2 cellular contexts compared by ENCODE assay signal in the genomic region with DNA sequence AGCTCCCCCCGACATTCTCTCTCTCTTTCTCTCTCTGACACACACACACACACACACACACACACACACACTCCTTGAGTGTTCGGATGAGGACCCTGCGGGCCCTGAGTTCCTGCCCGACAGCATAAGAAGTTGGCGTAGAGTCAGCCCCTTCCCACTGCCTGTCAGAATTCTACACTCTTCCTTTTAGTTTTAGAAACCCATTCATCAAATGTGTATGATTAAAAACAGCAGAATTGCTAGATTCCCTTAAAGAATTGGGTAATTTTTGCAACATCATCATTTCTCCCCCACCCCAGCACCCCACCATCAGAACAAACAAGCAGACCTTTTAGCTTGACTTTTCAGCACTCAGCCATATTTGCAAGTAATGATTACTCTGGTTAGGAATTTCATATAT.
TF ChIP-seq lines count a peak whose summit lies in the region.

No MANE protein-coding gene starts in this region.

TF ChIP-seq in A549, 52 proteins besides CTCF, POLR2A, EP300 and RAD21 (continued from another document):
- TF ChIP-seq, protein P1, sequence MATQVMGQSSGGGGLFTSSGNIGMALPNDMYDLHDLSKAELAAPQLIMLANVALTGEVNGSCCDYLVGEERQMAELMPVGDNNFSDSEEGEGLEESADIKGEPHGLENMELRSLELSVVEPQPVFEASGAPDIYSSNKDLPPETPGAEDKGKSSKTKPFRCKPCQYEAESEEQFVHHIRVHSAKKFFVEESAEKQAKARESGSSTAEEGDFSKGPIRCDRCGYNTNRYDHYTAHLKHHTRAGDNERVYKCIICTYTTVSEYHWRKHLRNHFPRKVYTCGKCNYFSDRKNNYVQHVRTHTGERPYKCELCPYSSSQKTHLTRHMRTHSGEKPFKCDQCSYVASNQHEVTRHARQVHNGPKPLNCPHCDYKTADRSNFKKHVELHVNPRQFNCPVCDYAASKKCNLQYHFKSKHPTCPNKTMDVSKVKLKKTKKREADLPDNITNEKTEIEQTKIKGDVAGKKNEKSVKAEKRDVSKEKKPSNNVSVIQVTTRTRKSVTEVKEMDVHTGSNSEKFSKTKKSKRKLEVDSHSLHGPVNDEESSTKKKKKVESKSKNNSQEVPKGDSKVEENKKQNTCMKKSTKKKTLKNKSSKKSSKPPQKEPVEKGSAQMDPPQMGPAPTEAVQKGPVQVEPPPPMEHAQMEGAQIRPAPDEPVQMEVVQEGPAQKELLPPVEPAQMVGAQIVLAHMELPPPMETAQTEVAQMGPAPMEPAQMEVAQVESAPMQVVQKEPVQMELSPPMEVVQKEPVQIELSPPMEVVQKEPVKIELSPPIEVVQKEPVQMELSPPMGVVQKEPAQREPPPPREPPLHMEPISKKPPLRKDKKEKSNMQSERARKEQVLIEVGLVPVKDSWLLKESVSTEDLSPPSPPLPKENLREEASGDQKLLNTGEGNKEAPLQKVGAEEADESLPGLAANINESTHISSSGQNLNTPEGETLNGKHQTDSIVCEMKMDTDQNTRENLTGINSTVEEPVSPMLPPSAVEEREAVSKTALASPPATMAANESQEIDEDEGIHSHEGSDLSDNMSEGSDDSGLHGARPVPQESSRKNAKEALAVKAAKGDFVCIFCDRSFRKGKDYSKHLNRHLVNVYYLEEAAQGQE (IDR thresholded peaks at IDR 0.05) = no peak
- TF ChIP-seq, protein P2, sequence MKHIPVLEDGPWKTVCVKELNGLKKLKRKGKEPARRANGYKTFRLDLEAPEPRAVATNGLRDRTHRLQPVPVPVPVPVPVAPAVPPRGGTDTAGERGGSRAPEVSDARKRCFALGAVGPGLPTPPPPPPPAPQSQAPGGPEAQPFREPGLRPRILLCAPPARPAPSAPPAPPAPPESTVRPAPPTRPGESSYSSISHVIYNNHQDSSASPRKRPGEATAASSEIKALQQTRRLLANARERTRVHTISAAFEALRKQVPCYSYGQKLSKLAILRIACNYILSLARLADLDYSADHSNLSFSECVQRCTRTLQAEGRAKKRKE (CRISPR knock-in tag; IDR thresholded peaks at IDR 0.05; ENCODE audit: low read depth) = no peak
- TF ChIP-seq, protein P3, sequence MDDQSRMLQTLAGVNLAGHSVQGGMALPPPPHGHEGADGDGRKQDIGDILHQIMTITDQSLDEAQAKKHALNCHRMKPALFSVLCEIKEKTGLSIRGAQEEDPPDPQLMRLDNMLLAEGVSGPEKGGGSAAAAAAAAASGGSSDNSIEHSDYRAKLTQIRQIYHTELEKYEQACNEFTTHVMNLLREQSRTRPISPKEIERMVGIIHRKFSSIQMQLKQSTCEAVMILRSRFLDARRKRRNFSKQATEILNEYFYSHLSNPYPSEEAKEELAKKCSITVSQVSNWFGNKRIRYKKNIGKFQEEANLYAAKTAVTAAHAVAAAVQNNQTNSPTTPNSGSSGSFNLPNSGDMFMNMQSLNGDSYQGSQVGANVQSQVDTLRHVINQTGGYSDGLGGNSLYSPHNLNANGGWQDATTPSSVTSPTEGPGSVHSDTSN (IDR thresholded peaks at IDR 0.05) = no peak

TF ChIP-seq in K562, 482 proteins besides CTCF, POLR2A, EP300 and RAD21 (continued from another document):
- TF ChIP-seq, protein P4, sequence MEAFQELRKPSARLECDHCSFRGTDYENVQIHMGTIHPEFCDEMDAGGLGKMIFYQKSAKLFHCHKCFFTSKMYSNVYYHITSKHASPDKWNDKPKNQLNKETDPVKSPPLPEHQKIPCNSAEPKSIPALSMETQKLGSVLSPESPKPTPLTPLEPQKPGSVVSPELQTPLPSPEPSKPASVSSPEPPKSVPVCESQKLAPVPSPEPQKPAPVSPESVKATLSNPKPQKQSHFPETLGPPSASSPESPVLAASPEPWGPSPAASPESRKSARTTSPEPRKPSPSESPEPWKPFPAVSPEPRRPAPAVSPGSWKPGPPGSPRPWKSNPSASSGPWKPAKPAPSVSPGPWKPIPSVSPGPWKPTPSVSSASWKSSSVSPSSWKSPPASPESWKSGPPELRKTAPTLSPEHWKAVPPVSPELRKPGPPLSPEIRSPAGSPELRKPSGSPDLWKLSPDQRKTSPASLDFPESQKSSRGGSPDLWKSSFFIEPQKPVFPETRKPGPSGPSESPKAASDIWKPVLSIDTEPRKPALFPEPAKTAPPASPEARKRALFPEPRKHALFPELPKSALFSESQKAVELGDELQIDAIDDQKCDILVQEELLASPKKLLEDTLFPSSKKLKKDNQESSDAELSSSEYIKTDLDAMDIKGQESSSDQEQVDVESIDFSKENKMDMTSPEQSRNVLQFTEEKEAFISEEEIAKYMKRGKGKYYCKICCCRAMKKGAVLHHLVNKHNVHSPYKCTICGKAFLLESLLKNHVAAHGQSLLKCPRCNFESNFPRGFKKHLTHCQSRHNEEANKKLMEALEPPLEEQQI (IDR thresholded peaks at IDR 0.05) = no peak
- TF ChIP-seq MAFF (IDR thresholded peaks at IDR 0.05; ENCODE audit: low read length) (peak; percentile 81), MAFG (tag; conservative IDR thresholded peaks at IDR 0.05) (peak; percentile 84), NRF1 (conservative IDR thresholded peaks at IDR 0.05 in 1 of 2, IDR thresholded peaks at IDR 0.05 in 1 of 2) (no peak), RNF2 (IDR thresholded peaks at IDR 0.05) (no peak), TRIM28 (IDR thresholded peaks at IDR 0.05) (no peak), ZFPM2 (CRISPR knock-in tag; IDR thresholded peaks at IDR 0.05) (no peak), TAF9B (IDR thresholded peaks at IDR 0.05; ENCODE audit: partially characterized antibody) (no peak), ZNF316 (IDR thresholded peaks at IDR 0.05) (peak; percentile 92), SRSF3 (IDR thresholded peaks at IDR 0.05; ENCODE audit: insufficient read depth, low read length) (no peak), ZNF644 (tag; IDR thresholded peaks at IDR 0.05; ENCODE audit: low read depth) (no peak), TBL1XR1 (IDR thresholded peaks at IDR 0.05; ENCODE audit: low read length in 2 of 2) (no peak), NFIC (IDR thresholded peaks at IDR 0.05) (no peak), NR2C2 (CRISPR knock-in tag; IDR thresholded peaks at IDR 0.05) (no peak), NR2C2 (tag; IDR thresholded peaks at IDR 0.05) (no peak), KDM2B (CRISPR knock-in tag; IDR thresholded peaks at IDR 0.05) (no peak), TAF7 (tag; IDR thresholded peaks at IDR 0.05) (no peak), STAT5B (CRISPR knock-in tag; IDR thresholded peaks at IDR 0.05) (no peak), NEUROD1 (IDR thresholded peaks at IDR 0.05; ENCODE audit: borderline replicate concordance, low read depth, low read length, partially characterized antibody) (no peak)
- TF ChIP-seq, protein P5, sequence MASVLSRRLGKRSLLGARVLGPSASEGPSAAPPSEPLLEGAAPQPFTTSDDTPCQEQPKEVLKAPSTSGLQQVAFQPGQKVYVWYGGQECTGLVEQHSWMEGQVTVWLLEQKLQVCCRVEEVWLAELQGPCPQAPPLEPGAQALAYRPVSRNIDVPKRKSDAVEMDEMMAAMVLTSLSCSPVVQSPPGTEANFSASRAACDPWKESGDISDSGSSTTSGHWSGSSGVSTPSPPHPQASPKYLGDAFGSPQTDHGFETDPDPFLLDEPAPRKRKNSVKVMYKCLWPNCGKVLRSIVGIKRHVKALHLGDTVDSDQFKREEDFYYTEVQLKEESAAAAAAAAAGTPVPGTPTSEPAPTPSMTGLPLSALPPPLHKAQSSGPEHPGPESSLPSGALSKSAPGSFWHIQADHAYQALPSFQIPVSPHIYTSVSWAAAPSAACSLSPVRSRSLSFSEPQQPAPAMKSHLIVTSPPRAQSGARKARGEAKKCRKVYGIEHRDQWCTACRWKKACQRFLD (CRISPR knock-in tag; IDR thresholded peaks at IDR 0.05) = no peak
- TF ChIP-seq, protein P6, sequence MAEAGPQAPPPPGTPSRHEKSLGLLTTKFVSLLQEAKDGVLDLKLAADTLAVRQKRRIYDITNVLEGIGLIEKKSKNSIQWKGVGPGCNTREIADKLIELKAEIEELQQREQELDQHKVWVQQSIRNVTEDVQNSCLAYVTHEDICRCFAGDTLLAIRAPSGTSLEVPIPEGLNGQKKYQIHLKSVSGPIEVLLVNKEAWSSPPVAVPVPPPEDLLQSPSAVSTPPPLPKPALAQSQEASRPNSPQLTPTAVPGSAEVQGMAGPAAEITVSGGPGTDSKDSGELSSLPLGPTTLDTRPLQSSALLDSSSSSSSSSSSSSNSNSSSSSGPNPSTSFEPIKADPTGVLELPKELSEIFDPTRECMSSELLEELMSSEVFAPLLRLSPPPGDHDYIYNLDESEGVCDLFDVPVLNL (CRISPR knock-in tag; IDR thresholded peaks at IDR 0.05; ENCODE audit: low read depth) = no peak
- TF ChIP-seq, protein P7, sequence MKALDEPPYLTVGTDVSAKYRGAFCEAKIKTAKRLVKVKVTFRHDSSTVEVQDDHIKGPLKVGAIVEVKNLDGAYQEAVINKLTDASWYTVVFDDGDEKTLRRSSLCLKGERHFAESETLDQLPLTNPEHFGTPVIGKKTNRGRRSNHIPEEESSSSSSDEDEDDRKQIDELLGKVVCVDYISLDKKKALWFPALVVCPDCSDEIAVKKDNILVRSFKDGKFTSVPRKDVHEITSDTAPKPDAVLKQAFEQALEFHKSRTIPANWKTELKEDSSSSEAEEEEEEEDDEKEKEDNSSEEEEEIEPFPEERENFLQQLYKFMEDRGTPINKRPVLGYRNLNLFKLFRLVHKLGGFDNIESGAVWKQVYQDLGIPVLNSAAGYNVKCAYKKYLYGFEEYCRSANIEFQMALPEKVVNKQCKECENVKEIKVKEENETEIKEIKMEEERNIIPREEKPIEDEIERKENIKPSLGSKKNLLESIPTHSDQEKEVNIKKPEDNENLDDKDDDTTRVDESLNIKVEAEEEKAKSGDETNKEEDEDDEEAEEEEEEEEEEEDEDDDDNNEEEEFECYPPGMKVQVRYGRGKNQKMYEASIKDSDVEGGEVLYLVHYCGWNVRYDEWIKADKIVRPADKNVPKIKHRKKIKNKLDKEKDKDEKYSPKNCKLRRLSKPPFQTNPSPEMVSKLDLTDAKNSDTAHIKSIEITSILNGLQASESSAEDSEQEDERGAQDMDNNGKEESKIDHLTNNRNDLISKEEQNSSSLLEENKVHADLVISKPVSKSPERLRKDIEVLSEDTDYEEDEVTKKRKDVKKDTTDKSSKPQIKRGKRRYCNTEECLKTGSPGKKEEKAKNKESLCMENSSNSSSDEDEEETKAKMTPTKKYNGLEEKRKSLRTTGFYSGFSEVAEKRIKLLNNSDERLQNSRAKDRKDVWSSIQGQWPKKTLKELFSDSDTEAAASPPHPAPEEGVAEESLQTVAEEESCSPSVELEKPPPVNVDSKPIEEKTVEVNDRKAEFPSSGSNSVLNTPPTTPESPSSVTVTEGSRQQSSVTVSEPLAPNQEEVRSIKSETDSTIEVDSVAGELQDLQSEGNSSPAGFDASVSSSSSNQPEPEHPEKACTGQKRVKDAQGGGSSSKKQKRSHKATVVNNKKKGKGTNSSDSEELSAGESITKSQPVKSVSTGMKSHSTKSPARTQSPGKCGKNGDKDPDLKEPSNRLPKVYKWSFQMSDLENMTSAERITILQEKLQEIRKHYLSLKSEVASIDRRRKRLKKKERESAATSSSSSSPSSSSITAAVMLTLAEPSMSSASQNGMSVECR (CRISPR knock-in tag; IDR thresholded peaks at IDR 0.05) = no peak
